Comparison of ENCODE assay signal across 6 cellular contexts in the genomic region with DNA sequence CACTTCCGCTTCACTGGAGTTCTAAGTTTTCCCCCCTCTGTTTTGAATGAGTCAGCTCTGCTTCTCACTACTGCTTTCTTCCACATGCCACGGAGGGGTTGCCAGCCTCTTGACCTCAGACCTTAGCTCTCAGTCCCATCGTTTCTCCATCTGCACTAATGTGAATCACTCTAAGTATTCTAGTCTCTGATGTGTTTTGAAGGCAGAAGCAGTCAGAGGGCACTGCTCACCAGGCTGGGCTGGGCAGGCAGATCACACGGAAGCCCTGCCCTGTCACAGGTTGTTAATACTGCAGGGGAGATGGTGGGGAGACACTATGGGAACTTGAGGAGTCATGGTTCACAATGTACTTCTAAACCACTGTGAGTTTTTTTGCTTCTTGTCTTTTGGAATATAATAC. TPM values are rescaled to one million over a fixed set of nuclear protein-coding genes. Genes with fewer than 3 reads are reported as not detected.
"Had no signal": no experiment of that assay in that cellular context is flagged by ENCODE, and none has a peak within 500 bp of the region (broad histone marks: within the 10 kb centered on the region; RNA-seq: fewer than 3 reads in every experiment).

No MANE protein-coding gene starts in this region.

RNA-seq across cellular contexts. Expression of a gene that starts 24.3 kb away (rescaled TPM):
- total RNA-seq: K562, M059J, OCI-LY7, Right ventricle myocardium superior had no signal
- polyA plus RNA-seq: K562, SK-N-SH had no signal

RNA-seq across cellular contexts. Expression of a gene that starts 27.8 kb away (rescaled TPM):
- total RNA-seq: K562, M059J, OCI-LY7, Right ventricle myocardium superior, SJSA1 had no signal
- polyA plus RNA-seq: K562, SK-N-SH had no signal
